Comparison of ENCODE assay signal across 19 cellular contexts in the genomic region with DNA sequence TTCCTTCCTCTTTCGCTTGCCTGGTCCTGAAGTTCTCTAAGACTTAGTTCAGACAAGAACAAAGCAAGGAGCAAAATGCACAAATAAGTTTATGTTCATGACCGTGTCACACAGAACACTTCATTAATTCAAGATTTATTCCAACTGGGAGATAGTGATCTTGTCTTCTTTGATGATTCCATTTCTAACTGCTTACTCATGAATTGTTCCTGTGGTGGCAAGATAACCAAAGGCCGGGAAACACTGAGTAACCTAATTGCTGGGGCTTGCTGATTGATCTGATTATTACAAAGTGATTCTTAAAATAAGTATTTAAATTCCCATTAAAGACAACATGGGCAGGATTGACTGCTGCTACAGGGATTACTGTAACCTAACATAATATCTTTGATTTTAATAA.
A peak's percentile ranks its signal among the peaks of the same experiment; 100 is the strongest.
DNase-seq lines count a peak whose midpoint lies in the region; ATAC-seq, FAIRE-seq and TF ChIP-seq lines count a peak whose summit lies in the region.
"Had no signal": no experiment of that assay in that cellular context is flagged by ENCODE, and none has a peak within 500 bp of the region (broad histone marks: within the 10 kb centered on the region; RNA-seq: fewer than 3 reads in every experiment).

No MANE protein-coding gene starts in this region.

- no peak overlapping the region for H3K27ac ChIP-seq in astrocyte (ENCODE audit: low read depth, low read length)
- H3K27ac ChIP-seq: SJCRH30 had no signal

- H4K20me1 ChIP-seq in astrocyte (ENCODE audit: insufficient read depth, low read length): no peaks in the 10 kb centered on the region

- H3K27me3 Mint-ChIP-seq in astrocyte (ENCODE audit: low read depth, unreplicated experiment): no peaks in the 10 kb centered on the region

- no peak overlapping the region for H3K9ac ChIP-seq in astrocyte (ENCODE audit: low read length)

- no peaks in the 10 kb centered on the region for H3K79me2 ChIP-seq in astrocyte (ENCODE audit: insufficient read depth, low read length)

- no peaks in the 10 kb centered on the region for H3K27me3 ChIP-seq in astrocyte (ENCODE audit: insufficient read depth, low read length)
- H3K27me3 ChIP-seq: SJCRH30 had no signal

- no peak overlapping the region for H3K4me3 ChIP-seq in astrocyte (ENCODE audit: insufficient read depth, low read depth, low read length)
- H3K4me3 ChIP-seq: SJCRH30 had no signal

- no peaks in the 10 kb centered on the region for H3K9me3 Mint-ChIP-seq in astrocyte (ENCODE audit: unreplicated experiment)

- no peak overlapping the region for H3K27ac Mint-ChIP-seq in astrocyte (ENCODE audit: unreplicated experiment)

- H3K4me1 Mint-ChIP-seq in astrocyte (ENCODE audit: low read depth, unreplicated experiment): peaks cover 9% of the 10 kb centered on the region

- ATAC-seq in HG02571 (IDR thresholded peaks at IDR 0.05; ENCODE audit: unreplicated experiment) (no peak), HG02610 (IDR thresholded peaks at IDR 0.05; ENCODE audit: unreplicated experiment) (no peak), HG03469 (IDR thresholded peaks at IDR 0.05; ENCODE audit: unreplicated experiment) (no peak)
- ATAC-seq: HepG2 had no signal

- no peak overlapping the region for H3K4me3 Mint-ChIP-seq in astrocyte (ENCODE audit: unreplicated experiment)

- H3K4me2 ChIP-seq in astrocyte (ENCODE audit: low read length): no peak overlapping the region

- H2AFZ ChIP-seq in astrocyte (ENCODE audit: low read depth, low read length): no peak overlapping the region

- no peak for FAIRE-seq in astrocyte (lab: Jason Lieb, UNC)
- FAIRE-seq: A204.1, D721Med, HepG2 had no signal

- no peaks in the 10 kb centered on the region for H3K9me3 ChIP-seq in astrocyte (ENCODE audit: insufficient read depth, low read depth, low read length)

- no peaks in the 10 kb centered on the region for H3K36me3 Mint-ChIP-seq in astrocyte (ENCODE audit: low read depth, unreplicated experiment)

- no peaks in the 10 kb centered on the region for H3K4me1 ChIP-seq in astrocyte (ENCODE audit: insufficient read depth, low read length)
- H3K4me1 ChIP-seq: SJCRH30 had no signal

- DNase-seq in CMK (ENCODE audit: low read depth) (peak; percentile 39), OCI-M1 (lab: John Stamatoyannopoulos, UW) (peak; percentile 24), astrocyte (ENCODE audit: low read depth) (peak; percentile 31), islet precursor cell (peak; percentile 55), ureter (ENCODE audit: low spot score) (no peak)
- DNase-seq: DMS79 treated with DMSO at 0.1 percent for 48 hours, GF-D8, GOT3, Karpas-422, NCI-H1417, NCI-H2029, NCI-H2171 treated with DMSO at 0.1 percent for 48 hours, SJCRH30 had no signal

- no peak for TF ChIP-seq CTCF in astrocyte (IDR thresholded peaks at IDR 0.05; ENCODE audit: insufficient read depth, low read depth, low read length)

- no peaks in the 10 kb centered on the region for H3K36me3 ChIP-seq in astrocyte (ENCODE audit: insufficient read depth, low read length)
- H3K36me3 ChIP-seq: SJCRH30 had no signal
